In the genomic region with DNA sequence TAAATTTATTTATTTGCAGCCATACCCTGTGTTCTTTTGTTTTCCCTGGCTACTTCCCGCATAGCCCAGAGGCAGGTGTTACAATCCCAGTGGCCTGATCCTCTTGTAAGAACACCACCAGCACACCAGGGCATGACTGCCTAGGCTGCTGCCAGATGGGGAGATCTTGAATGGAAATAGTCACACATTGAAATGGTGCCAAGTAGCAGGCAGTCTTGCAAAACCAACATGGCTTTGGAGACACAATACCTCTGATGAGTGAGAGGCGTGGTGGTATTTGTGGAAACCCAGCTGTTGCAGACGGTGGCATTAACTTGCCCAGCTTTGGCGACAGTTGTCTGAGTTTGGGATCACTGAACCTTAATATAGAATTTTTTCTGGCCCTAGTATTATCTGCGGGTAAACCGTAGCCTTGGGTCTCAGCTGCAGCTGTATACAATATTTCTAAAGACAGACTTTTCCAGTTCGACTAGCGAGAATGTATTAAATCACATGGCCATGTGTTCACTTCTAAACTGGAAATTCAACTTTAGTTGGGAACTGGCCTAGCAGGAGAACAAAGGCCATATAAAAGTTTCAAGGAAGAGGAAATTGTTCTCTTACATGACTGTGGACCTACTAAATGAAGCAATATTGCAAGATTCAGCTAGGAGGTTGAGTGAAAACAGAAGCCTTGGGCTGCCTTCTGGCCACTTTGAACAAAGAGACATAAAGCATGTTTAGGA, we compare ENCODE assay signal across 8 cellular contexts.
DNase-seq lines count a peak whose midpoint lies in the region; ATAC-seq lines count a peak whose summit lies in the region.
"Had no signal": no experiment of that assay in that cellular context is flagged by ENCODE, and none has a peak within 500 bp of the region (broad histone marks: within the 10 kb centered on the region; RNA-seq: fewer than 3 reads in every experiment).

No MANE protein-coding gene starts in this region.

- H3K27me3 ChIP-seq in esophagus (ENCODE audit: control insufficient read depth in 1 of 2, insufficient read depth in 2 of 2, low read length in 2 of 2) = no peaks in the 10 kb centered on the region
- no peaks in the 10 kb centered on the region for H3K27me3 ChIP-seq in skeletal muscle tissue (ENCODE audit: control insufficient read depth in 3 of 3, insufficient read depth in 3 of 3, low read length in 3 of 3)

- peak; percentile 50 for DNase-seq in LHCN-M2 (ENCODE audit: low read depth)
- DNase-seq in NCI-H524 (lab: John Stamatoyannopoulos, UW) = peak; percentile 87 to 97
- no peak for DNase-seq in stimulated activated CD4-positive, alpha-beta T cell treated with anti-CD3 and anti-CD28 coated beads, Interleukin-4, amount 100 ng/mL, for 24 hours
- no peak for DNase-seq in DMS114 treated with DMSO at 0.1 percent for 48 hours (lab: John Stamatoyannopoulos, UW; ENCODE audit: unreplicated experiment)
- DNase-seq: NK-92 treated with Interleukin-12 subunit alpha and Interleukin-12 subunit beta, amount 100 ng/mL, for 24 hours had no signal

- H3K27ac ChIP-seq in esophagus (ENCODE audit: low read depth in 2 of 2, low read length in 1 of 2) (peak overlapping the region; percentile 73 to 76), skeletal muscle tissue (ENCODE audit: low read depth, low read length) (peak overlapping the region; percentile 84)

- no peak overlapping the region for H3K9ac ChIP-seq in skeletal muscle tissue (ENCODE audit: low read depth in 1 of 3, low read length in 3 of 3)

- H3K4me3 ChIP-seq in esophagus (ENCODE audit: low read depth in 1 of 2, low read length in 2 of 2) (no peak overlapping the region), skeletal muscle tissue (ENCODE audit: low read length in 3 of 3) (no peak overlapping the region)

- H3K36me3 ChIP-seq in esophagus (ENCODE audit: control insufficient read depth in 2 of 2, insufficient read depth in 2 of 2, low read length in 1 of 2) = no peaks in the 10 kb centered on the region
- H3K36me3 ChIP-seq in skeletal muscle tissue (ENCODE audit: control insufficient read depth in 3 of 3, insufficient read depth in 3 of 3, low read length in 3 of 3) = no peaks in the 10 kb centered on the region

- H3K4me1 ChIP-seq in esophagus (ENCODE audit: control insufficient read depth in 2 of 2, insufficient read depth in 2 of 2, low read length in 1 of 2) = peaks cover 0 to 3% of the 10 kb centered on the region in 2 donors
- peaks cover 4 to 11% (median 8%) of the 10 kb centered on the region in 3 donors for H3K4me1 ChIP-seq in skeletal muscle tissue (ENCODE audit: control insufficient read depth in 3 of 3, insufficient read depth in 3 of 3, low read length in 3 of 3)

- no peak for ATAC-seq in HG02759 (IDR thresholded peaks at IDR 0.05; ENCODE audit: unreplicated experiment)

- 57 to 60% methylated on average over 8 of the region's 8 CpGs for WGBS in esophagus, 2 donors

- no peaks in the 10 kb centered on the region for H3K9me3 ChIP-seq in esophagus (ENCODE audit: control insufficient read depth in 2 of 2, insufficient read depth in 1 of 2, low read depth in 1 of 2, low read length in 1 of 2)
- no peaks in the 10 kb centered on the region for H3K9me3 ChIP-seq in skeletal muscle tissue (ENCODE audit: control insufficient read depth in 3 of 3, low read length in 3 of 3)

Comparison
In these comparisons a context has a peak if more than half of its experiments do, and no peak if none do; other contexts are left out.
1. DNase-seq: peak in LHCN-M2 (single experiment) and NCI-H524 (2 of 2); none in stimulated activated CD4-positive, alpha-beta T cell treated with anti-CD3 and anti-CD28 coated beads, Interleukin-4, amount 100 ng/mL, for 24 hours (single experiment) and DMS114 treated with DMSO at 0.1 percent for 48 hours (single experiment).